Comparison of ENCODE assay signal across 15 cellular contexts in the genomic region with DNA sequence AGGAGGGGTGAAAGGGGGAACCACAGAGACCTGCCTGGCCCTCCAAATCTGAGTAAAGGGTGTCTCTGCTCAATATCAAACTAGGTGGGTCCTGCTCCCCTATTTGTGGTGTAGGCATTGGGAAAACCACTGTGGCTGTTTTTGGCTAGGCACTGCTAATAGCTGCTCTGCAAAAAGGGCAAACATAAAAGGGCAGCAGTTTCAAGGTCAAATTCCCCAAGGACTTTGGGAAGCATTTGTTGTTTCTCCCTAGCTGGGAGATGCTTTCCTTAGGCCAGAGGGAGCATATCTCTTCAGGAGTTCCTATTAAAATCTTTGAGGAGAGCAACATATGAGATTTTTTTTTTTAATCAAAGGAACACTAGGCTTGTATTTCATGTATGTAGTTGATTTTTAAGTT. TPM values are rescaled to one million over a fixed set of nuclear protein-coding genes. Genes with fewer than 3 reads are reported as not detected.
DNase-seq lines count a peak whose midpoint lies in the region; ATAC-seq lines count a peak whose summit lies in the region.
"Had no signal": no experiment of that assay in that cellular context is flagged by ENCODE, and none has a peak within 500 bp of the region (broad histone marks: within the 10 kb centered on the region; RNA-seq: fewer than 3 reads in every experiment).

No MANE protein-coding gene starts in this region.

- ATAC-seq in stimulated activated effector memory CD8-positive, alpha-beta T cell treated with anti-CD3 and anti-CD28 coated beads, Interleukin-12 subunit alpha, Interleukin-12 subunit beta, amount 100 ng/mL, for 72 hours: no peak
- no peak for ATAC-seq in HG02763 (IDR thresholded peaks at IDR 0.05; ENCODE audit: unreplicated experiment)

- H3K27ac Mint-ChIP-seq in activated CD4-positive, alpha-beta T cell treated with anti-CD3 and anti-CD28 coated beads, Interleukin-2, amount 10 ng/mL, durations not matched to agents 24 days and 14 days: peak overlapping the region; percentile 75
- H3K27ac Mint-ChIP-seq in IgD-negative memory B cell: peak overlapping the region; percentile 81 to 94 (median 84)
- peak overlapping the region; percentile 10 for H3K27ac Mint-ChIP-seq in stimulated activated effector memory CD8-positive, alpha-beta T cell treated with anti-CD3 and anti-CD28 coated beads, Interleukin-12 subunit alpha, Interleukin-12 subunit beta, amount 100 ng/mL, for 72 hours

- H3K27me3 Mint-ChIP-seq in activated CD4-positive, alpha-beta T cell treated with anti-CD3 and anti-CD28 coated beads, Interleukin-2, amount 10 ng/mL, durations not matched to agents 24 days and 14 days: peaks cover 7% of the 10 kb centered on the region
- no peaks in the 10 kb centered on the region for H3K27me3 Mint-ChIP-seq in IgD-negative memory B cell

- H3K36me3 Mint-ChIP-seq in activated CD4-positive, alpha-beta T cell treated with anti-CD3 and anti-CD28 coated beads, Interleukin-2, amount 10 ng/mL, durations not matched to agents 24 days and 14 days (ENCODE audit: low read depth): peaks cover 17% of the 10 kb centered on the region
- H3K36me3 Mint-ChIP-seq in IgD-negative memory B cell: peaks cover 6% of the 10 kb centered on the region
- peaks cover 14% of the 10 kb centered on the region for H3K36me3 Mint-ChIP-seq in stimulated activated effector memory CD8-positive, alpha-beta T cell treated with anti-CD3 and anti-CD28 coated beads, Interleukin-12 subunit alpha, Interleukin-12 subunit beta, amount 100 ng/mL, for 72 hours

- peak overlapping the region; percentile 7 for H3K27ac ChIP-seq in caudate nucleus (ENCODE audit: low read depth, low read length)

- peaks cover 48% of the 10 kb centered on the region for H3K4me1 Mint-ChIP-seq in activated CD4-positive, alpha-beta T cell treated with anti-CD3 and anti-CD28 coated beads, Interleukin-2, amount 10 ng/mL, durations not matched to agents 24 days and 14 days
- H3K4me1 Mint-ChIP-seq in IgD-negative memory B cell: peaks cover 43 to 53% (median 45%) of the 10 kb centered on the region in 3 donors
- H3K4me1 Mint-ChIP-seq in stimulated activated effector memory CD8-positive, alpha-beta T cell treated with anti-CD3 and anti-CD28 coated beads, Interleukin-12 subunit alpha, Interleukin-12 subunit beta, amount 100 ng/mL, for 72 hours: peaks cover 44% of the 10 kb centered on the region

- H3K4me3 Mint-ChIP-seq in activated CD4-positive, alpha-beta T cell treated with anti-CD3 and anti-CD28 coated beads, Interleukin-2, amount 10 ng/mL, durations not matched to agents 24 days and 14 days: peak overlapping the region; percentile 61
- H3K4me3 Mint-ChIP-seq in IgD-negative memory B cell: peak overlapping the region; percentile 59 to 94 (median 74)
- H3K4me3 Mint-ChIP-seq in stimulated activated effector memory CD8-positive, alpha-beta T cell treated with anti-CD3 and anti-CD28 coated beads, Interleukin-12 subunit alpha, Interleukin-12 subunit beta, amount 100 ng/mL, for 72 hours: peak overlapping the region; percentile 30

- DNase-seq in activated CD4-positive, alpha-beta T cell treated with anti-CD3 and anti-CD28 coated beads, Interleukin-2, amount 10 ng/mL, durations not matched to agents 24 days and 14 days: no peak
- no peak for DNase-seq in activated CD4-positive, alpha-beta T cell treated with anti-CD3 and anti-CD28 coated beads, Interleukin-2, amount 50 U/mL, for 1 hour
- no peak for DNase-seq in caudate nucleus (lab: John Stamatoyannopoulos, UW)
- DNase-seq in stimulated activated effector memory CD8-positive, alpha-beta T cell treated with anti-CD3 and anti-CD28 coated beads, Interleukin-12 subunit alpha, Interleukin-12 subunit beta, amount 100 ng/mL, for 72 hours (ENCODE audit: low spot score in 2 of 2): no peak
- DNase-seq in T1000 (lab: John Stamatoyannopoulos, UW): no peak
- no peak for DNase-seq in GM03348 (ENCODE audit: low spot score)
- DNase-seq: hypothalamus, NCI-H1092 treated with DMSO at 0.1 percent for 48 hours, NCI-H226, SK-N-SH had no signal

- H3K9me3 Mint-ChIP-seq in activated CD4-positive, alpha-beta T cell treated with anti-CD3 and anti-CD28 coated beads, Interleukin-2, amount 10 ng/mL, durations not matched to agents 24 days and 14 days: peaks cover 5% of the 10 kb centered on the region
- H3K9me3 Mint-ChIP-seq in IgD-negative memory B cell: no peaks in the 10 kb centered on the region
- no peaks in the 10 kb centered on the region for H3K9me3 Mint-ChIP-seq in stimulated activated effector memory CD8-positive, alpha-beta T cell treated with anti-CD3 and anti-CD28 coated beads, Interleukin-12 subunit alpha, Interleukin-12 subunit beta, amount 100 ng/mL, for 72 hours

- intact Hi-C loops in activated CD4-positive, alpha-beta T cell treated with anti-CD3 and anti-CD28 coated beads, Interleukin-2, amount 10 ng/mL, durations not matched to agents 24 days and 14 days (cut with micrococcal nuclease): loop anchor here (2.0 kb wide), 4 partner anchors 21 to 279 kb away; a partner anchor contains a TSS

RNA-seq across cellular contexts. Expression of a gene that starts 2.4 kb away (rescaled TPM):
- total RNA-seq in activated CD4-positive, alpha-beta T cell treated with anti-CD3 and anti-CD28 coated beads, Interleukin-2, amount 10 ng/mL, durations not matched to agents 24 days and 14 days: 2.1 and 2.7 TPM in 2 replicates
- 120 TPM for polyA plus RNA-seq in IgD-negative memory B cell

RNA-seq across cellular contexts. Expression of a gene that starts 26.9 kb away (rescaled TPM):
- total RNA-seq in activated CD4-positive, alpha-beta T cell treated with anti-CD3 and anti-CD28 coated beads, Interleukin-2, amount 10 ng/mL, durations not matched to agents 24 days and 14 days: 308 and 325 TPM in 2 replicates
- 390 TPM for polyA plus RNA-seq in IgD-negative memory B cell

RNA-seq across cellular contexts. Expression of a gene that starts 27.2 kb away (rescaled TPM):
- total RNA-seq in activated CD4-positive, alpha-beta T cell treated with anti-CD3 and anti-CD28 coated beads, Interleukin-2, amount 10 ng/mL, durations not matched to agents 24 days and 14 days: 60.9 and 65.0 TPM in 2 replicates
- polyA plus RNA-seq in IgD-negative memory B cell: 48.1 TPM

RNA-seq across cellular contexts. Expression of a gene that starts 27.2 kb away (rescaled TPM):
- not detected in 2 replicates for total RNA-seq in activated CD4-positive, alpha-beta T cell treated with anti-CD3 and anti-CD28 coated beads, Interleukin-2, amount 10 ng/mL, durations not matched to agents 24 days and 14 days
- polyA plus RNA-seq in IgD-negative memory B cell: 0.44 TPM
- total RNA-seq: A673, chondrocyte had no signal
- polyA plus RNA-seq: SK-N-SH had no signal

RNA-seq across cellular contexts. Expression of a gene that starts 27.2 kb away (rescaled TPM):
- not detected in 2 replicates for total RNA-seq in activated CD4-positive, alpha-beta T cell treated with anti-CD3 and anti-CD28 coated beads, Interleukin-2, amount 10 ng/mL, durations not matched to agents 24 days and 14 days
- not detected for polyA plus RNA-seq in IgD-negative memory B cell
- total RNA-seq: A673, chondrocyte, esophagus mucosa had no signal
- polyA plus RNA-seq: SK-N-SH had no signal

Comparison
In these comparisons a context has a peak if more than half of its experiments do, and no peak if none do; other contexts are left out.
1. H3K27ac Mint-ChIP-seq: peak in every context shown above with its lines; median percentile 84 in IgD-negative memory B cell; 75 in activated CD4-positive, alpha-beta T cell treated with anti-CD3 and anti-CD28 coated beads, Interleukin-2, amount 10 ng/mL, durations not matched to agents 24 days and 14 days; 10 in stimulated activated effector memory CD8-positive, alpha-beta T cell treated with anti-CD3 and anti-CD28 coated beads, Interleukin-12 subunit alpha, Interleukin-12 subunit beta, amount 100 ng/mL, for 72 hours.